Comparison of ENCODE assay signal across 18 cellular contexts in genomic region chr10:31945392-31945791, GRCh38.
"Had no signal": no experiment of that assay in that cellular context is flagged by ENCODE, and none has a peak within 500 bp of the region (broad histone marks: within the 10 kb centered on the region; RNA-seq: fewer than 3 reads in every experiment).

No MANE protein-coding gene starts in this region.

- H3K27ac Mint-ChIP-seq: activated CD4-positive, alpha-beta memory T cell treated with anti-CD3 and anti-CD28 coated beads, Interleukin-2, amount 10 ng/mL, durations not matched to agents 7 days and 5 days; activated CD8-positive, alpha-beta memory T cell treated with anti-CD3 and anti-CD28 coated beads, Interleukin-2, amount 10 ng/mL, durations not matched to agents 7 days and 5 days; activated naive CD8-positive, alpha-beta T cell treated with anti-CD3 and anti-CD28 coated beads, Interleukin-2, amount 10 ng/mL, durations not matched to agents 7 days and 5 days; naive thymus-derived CD8-positive, alpha-beta T cell; stimulated activated memory B cell treated with anti-CD40 and anti-IgM and Interleukin-4, amounts not matched to agents 10 μg/mL and 1 μg/mL and 100 μg/mL, for 72 hours had no signal

- H3K9me3 ChIP-seq: neutrophil, thyroid gland had no signal

- H3K4me3 Mint-ChIP-seq: activated CD4-positive, alpha-beta memory T cell treated with anti-CD3 and anti-CD28 coated beads, Interleukin-2, amount 10 ng/mL, durations not matched to agents 7 days and 5 days; activated CD8-positive, alpha-beta memory T cell treated with anti-CD3 and anti-CD28 coated beads, Interleukin-2, amount 10 ng/mL, durations not matched to agents 7 days and 5 days; activated naive CD8-positive, alpha-beta T cell treated with anti-CD3 and anti-CD28 coated beads, Interleukin-2, amount 10 ng/mL, durations not matched to agents 7 days and 5 days; central memory CD8-positive, alpha-beta T cell; naive thymus-derived CD8-positive, alpha-beta T cell; stimulated activated memory B cell treated with anti-CD40 and anti-IgM and Interleukin-4, amounts not matched to agents 10 μg/mL and 1 μg/mL and 100 μg/mL, for 72 hours had no signal

- H3K79me2 ChIP-seq: parathyroid adenoma had no signal

- H3K36me3 ChIP-seq: neutrophil, thyroid gland had no signal

- H3K4me1 ChIP-seq: parathyroid adenoma, thyroid gland had no signal

- ATAC-seq: activated CD8-positive, alpha-beta memory T cell treated with anti-CD3 and anti-CD28 coated beads, Interleukin-2, amount 10 ng/mL, durations not matched to agents 7 days and 5 days; esophagus mucosa; naive thymus-derived CD8-positive, alpha-beta T cell; sciatic nerve; stimulated activated memory B cell treated with anti-CD40 and anti-IgM and Interleukin-4, amounts not matched to agents 10 μg/mL and 1 μg/mL and 100 μg/mL, for 72 hours had no signal

- H3K36me3 Mint-ChIP-seq: activated CD8-positive, alpha-beta memory T cell treated with anti-CD3 and anti-CD28 coated beads, Interleukin-2, amount 10 ng/mL, durations not matched to agents 7 days and 5 days; activated naive CD8-positive, alpha-beta T cell treated with anti-CD3 and anti-CD28 coated beads, Interleukin-2, amount 10 ng/mL, durations not matched to agents 7 days and 5 days; stimulated activated memory B cell treated with anti-CD40 and anti-IgM and Interleukin-4, amounts not matched to agents 10 μg/mL and 1 μg/mL and 100 μg/mL, for 72 hours had no signal

- H3K4me3 ChIP-seq: thyroid gland had no signal

- DNase-seq: activated CD4-positive, alpha-beta memory T cell treated with anti-CD3 and anti-CD28 coated beads, Interleukin-2, amount 10 ng/mL, durations not matched to agents 7 days and 5 days; activated CD4-positive, alpha-beta T cell treated with anti-CD3 and anti-CD28 coated beads for 48 hours; activated CD4-positive, CD25-positive, alpha-beta regulatory T cell; activated CD8-positive, alpha-beta memory T cell treated with anti-CD3 and anti-CD28 coated beads, Interleukin-2, amount 10 ng/mL, durations not matched to agents 7 days and 5 days; activated naive CD4-positive, alpha-beta T cell treated with Interleukin-2 at 50 U/mL for 16 hours; activated naive CD8-positive, alpha-beta T cell treated with anti-CD3 and anti-CD28 coated beads, Interleukin-2, amount 10 ng/mL, durations not matched to agents 7 days and 5 days; cortex of kidney; mesenchymal stem cell; naive thymus-derived CD8-positive, alpha-beta T cell; stimulated activated CD4-positive, alpha-beta T cell treated with anti-CD3 and anti-CD28 coated beads, Interleukin-4, amount 100 ng/mL, for 4 hours; T-helper 9 cell; thyroid gland had no signal

- H3K9me3 Mint-ChIP-seq: activated CD4-positive, alpha-beta memory T cell treated with anti-CD3 and anti-CD28 coated beads, Interleukin-2, amount 10 ng/mL, durations not matched to agents 7 days and 5 days; activated naive CD8-positive, alpha-beta T cell treated with anti-CD3 and anti-CD28 coated beads, Interleukin-2, amount 10 ng/mL, durations not matched to agents 7 days and 5 days; central memory CD8-positive, alpha-beta T cell; stimulated activated memory B cell treated with anti-CD40 and anti-IgM and Interleukin-4, amounts not matched to agents 10 μg/mL and 1 μg/mL and 100 μg/mL, for 72 hours had no signal

- H3K9ac ChIP-seq: parathyroid adenoma had no signal

- H3K4me1 Mint-ChIP-seq: central memory CD8-positive, alpha-beta T cell had no signal

- H3K27me3 ChIP-seq: neutrophil, thyroid gland had no signal

- H3K27me3 Mint-ChIP-seq: activated CD4-positive, alpha-beta memory T cell treated with anti-CD3 and anti-CD28 coated beads, Interleukin-2, amount 10 ng/mL, durations not matched to agents 7 days and 5 days; activated naive CD8-positive, alpha-beta T cell treated with anti-CD3 and anti-CD28 coated beads, Interleukin-2, amount 10 ng/mL, durations not matched to agents 7 days and 5 days; central memory CD8-positive, alpha-beta T cell; naive thymus-derived CD8-positive, alpha-beta T cell; stimulated activated memory B cell treated with anti-CD40 and anti-IgM and Interleukin-4, amounts not matched to agents 10 μg/mL and 1 μg/mL and 100 μg/mL, for 72 hours had no signal

- H2AFZ ChIP-seq: parathyroid adenoma had no signal

- H3K27ac ChIP-seq: neutrophil, parathyroid adenoma, thyroid gland had no signal
